ENCODE assay signal across 23 cellular contexts in the genomic region with DNA sequence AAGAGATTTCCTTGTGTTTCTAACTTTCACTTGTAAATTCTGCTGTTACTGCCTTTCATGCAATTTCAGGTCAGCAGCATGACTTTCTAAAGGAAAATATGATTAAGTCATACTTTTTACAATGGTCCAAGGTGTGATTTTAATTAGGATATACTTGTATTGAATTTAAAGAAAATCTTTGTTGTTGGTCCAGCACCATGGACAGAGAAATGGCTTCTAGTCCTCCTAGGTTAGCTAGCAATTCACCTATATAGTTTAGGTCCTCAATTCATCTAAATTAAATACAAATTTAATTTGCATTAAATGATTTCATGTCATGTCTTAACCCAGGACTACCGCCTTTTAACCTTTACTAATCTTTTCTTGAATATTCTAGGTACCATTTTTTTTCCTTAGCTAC.
DNase-seq lines count a peak whose midpoint lies in the region; ATAC-seq, FAIRE-seq and TF ChIP-seq lines count a peak whose summit lies in the region.
"Had no signal": no experiment of that assay in that cellular context is flagged by ENCODE, and none has a peak within 500 bp of the region (broad histone marks: within the 10 kb centered on the region; RNA-seq: fewer than 3 reads in every experiment).

No MANE protein-coding gene starts in this region.

- no peaks in the 10 kb centered on the region for H3K27me3 ChIP-seq in HepG2 (ENCODE audit: control insufficient read depth in 1 of 2, insufficient read depth in 2 of 2, low read length in 2 of 2)
- H3K27me3 ChIP-seq in right lobe of liver = no peaks in the 10 kb centered on the region
- no peaks in the 10 kb centered on the region for H3K27me3 ChIP-seq in adipocyte (replicated peaks; ENCODE audit: control insufficient read depth, insufficient read depth, low read length)
- H3K27me3 ChIP-seq: BLaER1 treated with 17β-estradiol and CSF1 and Interleukin-3, amounts not matched to agents 10 nM and 100 nM; SJSA1 had no signal

- H3K4me3 Mint-ChIP-seq in stimulated activated effector memory CD8-positive, alpha-beta T cell treated with anti-CD3 and anti-CD28 coated beads, Interleukin-12 subunit alpha, Interleukin-12 subunit beta, amount 100 ng/mL, for 72 hours = no peak overlapping the region
- H3K4me3 Mint-ChIP-seq: HFFc6; IgD-negative memory B cell; nephron; stimulated activated memory B cell treated with anti-CD40 and anti-IgM and Interleukin-4, amounts not matched to agents 10 μg/mL and 1 μg/mL and 100 μg/mL, for 72 hours had no signal

- no peak overlapping the region for H3K27ac ChIP-seq in HepG2 (ENCODE audit: extremely low read length, insufficient read depth, low read length)
- H3K27ac ChIP-seq in right lobe of liver = no peak overlapping the region
- H3K27ac ChIP-seq: BLaER1 treated with 17β-estradiol and CSF1 and Interleukin-3, amounts not matched to agents 10 nM and 100 nM; PC-9; SJSA1; thoracic aorta; WERI-Rb-1 had no signal

- no peak overlapping the region for H3K4me2 ChIP-seq in HepG2 (ENCODE audit: low read depth, low read length)
- H3K4me2 ChIP-seq: BLaER1 treated with 17β-estradiol and CSF1 and Interleukin-3, amounts not matched to agents 10 nM and 100 nM; PC-9 had no signal

- H3K4me1 Mint-ChIP-seq in stimulated activated effector memory CD8-positive, alpha-beta T cell treated with anti-CD3 and anti-CD28 coated beads, Interleukin-12 subunit alpha, Interleukin-12 subunit beta, amount 100 ng/mL, for 72 hours = no peaks in the 10 kb centered on the region
- H3K4me1 Mint-ChIP-seq: IgD-negative memory B cell; nephron; stimulated activated memory B cell treated with anti-CD40 and anti-IgM and Interleukin-4, amounts not matched to agents 10 μg/mL and 1 μg/mL and 100 μg/mL, for 72 hours had no signal

- no peaks in the 10 kb centered on the region for H3K9me3 Mint-ChIP-seq in stimulated activated effector memory CD8-positive, alpha-beta T cell treated with anti-CD3 and anti-CD28 coated beads, Interleukin-12 subunit alpha, Interleukin-12 subunit beta, amount 100 ng/mL, for 72 hours
- H3K9me3 Mint-ChIP-seq: HFFc6; IgD-negative memory B cell; nephron; stimulated activated memory B cell treated with anti-CD40 and anti-IgM and Interleukin-4, amounts not matched to agents 10 μg/mL and 1 μg/mL and 100 μg/mL, for 72 hours had no signal

- TF ChIP-seq EP300 in HepG2 (IDR thresholded peaks at IDR 0.05; ENCODE audit: low read depth in 2 of 2, low read length in 2 of 2) (no peak), HepG2 (CRISPR knock-in tag; IDR thresholded peaks at IDR 0.05; ENCODE audit: borderline replicate concordance) (no peak)

- TF ChIP-seq POLR2A in HepG2 (IDR thresholded peaks at IDR 0.05; ENCODE audit: insufficient read depth in 1 of 2, low read depth in 2 of 2, low read length in 2 of 2) = no peak
- no peak for TF ChIP-seq POLR2A in right lobe of liver (IDR thresholded peaks at IDR 0.05)

- WGBS in HepG2 (ENCODE audit: low lambda C conversion rate) = 25% methylated on average over 1 of the region's 1 CpG
- WGBS in right lobe of liver (ENCODE audit: insufficient coverage, low coverage, low lambda C conversion rate, missing lambda C conversion rate) = 23% methylated on average over 1 of the region's 1 CpG

- intact Hi-C loops in HepG2 (cut with micrococcal nuclease; ENCODE audit: unreplicated experiment) (no loop called here), right lobe of liver (cut with DNase I) (no loop called here)

- H3K4me1 ChIP-seq in HepG2 (ENCODE audit: insufficient read depth, low read length) (no peaks in the 10 kb centered on the region), right lobe of liver (no peaks in the 10 kb centered on the region), adipocyte (ENCODE audit: control insufficient read depth, insufficient read depth, low read length) (no peaks in the 10 kb centered on the region)
- H3K4me1 ChIP-seq: SJSA1 had no signal

- ATAC-seq in HepG2 = no peak
- no peak for ATAC-seq in right lobe of liver
- ATAC-seq in stimulated activated effector memory CD8-positive, alpha-beta T cell treated with anti-CD3 and anti-CD28 coated beads, Interleukin-12 subunit alpha, Interleukin-12 subunit beta, amount 100 ng/mL, for 72 hours = no peak
- ATAC-seq: stimulated activated memory B cell treated with anti-CD40 and anti-IgM and Interleukin-4, amounts not matched to agents 10 μg/mL and 1 μg/mL and 100 μg/mL, for 72 hours had no signal

- CTCF ChIA-PET in HepG2 (lab: Yijun Ruan, JAX; ENCODE audit: low intra/inter-chr PET ratio, low total read pairs) = no interaction called here

- H3K36me3 ChIP-seq in HepG2 (replicated peaks in 1 of 2; ENCODE audit: control insufficient read depth in 1 of 2, insufficient read depth in 2 of 2, low read length in 2 of 2) = no peaks in the 10 kb centered on the region
- no peaks in the 10 kb centered on the region for H3K36me3 ChIP-seq in right lobe of liver
- no peaks in the 10 kb centered on the region for H3K36me3 ChIP-seq in adipocyte (ENCODE audit: control insufficient read depth, insufficient read depth, low read length, severe bottlenecking)
- H3K36me3 ChIP-seq: BLaER1 treated with 17β-estradiol and CSF1 and Interleukin-3, amounts not matched to agents 10 nM and 100 nM; SJSA1; thoracic aorta; WERI-Rb-1 had no signal

- no peak overlapping the region for H3K27ac Mint-ChIP-seq in stimulated activated effector memory CD8-positive, alpha-beta T cell treated with anti-CD3 and anti-CD28 coated beads, Interleukin-12 subunit alpha, Interleukin-12 subunit beta, amount 100 ng/mL, for 72 hours
- H3K27ac Mint-ChIP-seq: HFFc6; IgD-negative memory B cell; nephron; stimulated activated memory B cell treated with anti-CD40 and anti-IgM and Interleukin-4, amounts not matched to agents 10 μg/mL and 1 μg/mL and 100 μg/mL, for 72 hours had no signal

- H3K36me3 Mint-ChIP-seq in stimulated activated effector memory CD8-positive, alpha-beta T cell treated with anti-CD3 and anti-CD28 coated beads, Interleukin-12 subunit alpha, Interleukin-12 subunit beta, amount 100 ng/mL, for 72 hours = no peaks in the 10 kb centered on the region
- H3K36me3 Mint-ChIP-seq: IgD-negative memory B cell; stimulated activated memory B cell treated with anti-CD40 and anti-IgM and Interleukin-4, amounts not matched to agents 10 μg/mL and 1 μg/mL and 100 μg/mL, for 72 hours had no signal

- H3K79me2 ChIP-seq in HepG2 (ENCODE audit: insufficient read depth, low read length) = no peaks in the 10 kb centered on the region

- no TSS peak for BruUV-seq in HepG2 (replicated peaks; lab: Mats Ljungman, UMichigan)

- H2AFZ ChIP-seq in HepG2 (ENCODE audit: low read length) = no peak overlapping the region
- H2AFZ ChIP-seq: PC-9 had no signal

- TF ChIP-seq RAD21 in HepG2 (CRISPR knock-in tag; IDR thresholded peaks at IDR 0.05) = no peak

- H3K9me3 ChIP-seq in HepG2 (ENCODE audit: low read length) (no peaks in the 10 kb centered on the region), right lobe of liver (no peaks in the 10 kb centered on the region), adipocyte (ENCODE audit: control insufficient read depth, low read length) (no peaks in the 10 kb centered on the region)
- H3K9me3 ChIP-seq: BLaER1 treated with 17β-estradiol and CSF1 and Interleukin-3, amounts not matched to agents 10 nM and 100 nM; SJSA1; thoracic aorta had no signal

- H3K9ac ChIP-seq in HepG2 (ENCODE audit: insufficient read depth, low read depth, low read length) (no peak overlapping the region), adipocyte (ENCODE audit: low read length) (no peak overlapping the region)
- H3K9ac ChIP-seq: BLaER1 treated with 17β-estradiol and CSF1 and Interleukin-3, amounts not matched to agents 10 nM and 100 nM had no signal

- FAIRE-seq in HepG2 (lab: Jason Lieb, UNC) = no peak
- FAIRE-seq: keratinocyte had no signal

- in situ Hi-C loops in HepG2 (cut with HindIII; ENCODE audit: extremely low pct_ligation_motif_present, low pct_unique_long_range_greater_than_20kb) = no loop called here

- POLR2A ChIA-PET in HepG2 (lab: Yijun Ruan, JAX) = no interaction called here

- DNase-seq in HepG2 (ENCODE audit: low spot score) = no peak
- DNase-seq in right lobe of liver = no peak
- DNase-seq in adipocyte (ENCODE audit: low read depth) = peak; percentile 14
- DNase-seq in fibroblast of pulmonary artery (ENCODE audit: low read depth) = peak; percentile 26
- peak; percentile 11 for DNase-seq in renal cortical epithelial cell (ENCODE audit: low read depth)
- no peak for DNase-seq in HUDEP-2 (lab: John Stamatoyannopoulos, UW; ENCODE audit: unreplicated experiment in 76 of 76)
- DNase-seq in stimulated activated effector memory CD8-positive, alpha-beta T cell treated with anti-CD3 and anti-CD28 coated beads, Interleukin-12 subunit alpha, Interleukin-12 subunit beta, amount 100 ng/mL, for 72 hours (ENCODE audit: low spot score in 2 of 2) = no peak
- no peak for DNase-seq in activated CD4-positive, alpha-beta T cell treated with anti-CD3 and anti-CD28 coated beads, Interleukin-2, amount 50 U/mL, for 4 hours
- DNase-seq: activated naive CD4-positive, alpha-beta T cell; foreskin melanocyte; HFFc6; NCI-H187; NCI-H345; PC-9; T-helper 2 cell; WERI-Rb-1 had no signal

- TF ChIP-seq CTCF in HepG2 (CRISPR knock-in tag; IDR thresholded peaks at IDR 0.05) (no peak), right lobe of liver (IDR thresholded peaks at IDR 0.05) (no peak), fibroblast of pulmonary artery (IDR thresholded peaks at IDR 0.05; ENCODE audit: low read length, missing control alignments) (no peak)

- no peaks in the 10 kb centered on the region for H4K20me1 ChIP-seq in HepG2 (ENCODE audit: insufficient read depth, low read length)
- H4K20me1 ChIP-seq: BLaER1 treated with 17β-estradiol and CSF1 and Interleukin-3, amounts not matched to agents 10 nM and 100 nM had no signal

- H3K4me3 ChIP-seq in HepG2 (replicated peaks in 1 of 3; ENCODE audit: insufficient read depth in 1 of 3, low read depth in 2 of 3, low read length in 3 of 3) (no peak overlapping the region), right lobe of liver (no peak overlapping the region), adipocyte (ENCODE audit: low read length) (no peak overlapping the region), fibroblast of pulmonary artery (replicated peaks; ENCODE audit: low read depth, low read length) (no peak overlapping the region)
- H3K4me3 ChIP-seq: BLaER1 treated with 17β-estradiol and CSF1 and Interleukin-3, amounts not matched to agents 10 nM and 100 nM; PC-9; SJSA1; thoracic aorta had no signal

TF ChIP-seq in HepG2, 621 proteins besides CTCF, POLR2A, EP300 and RAD21 (continues in another document):
- TF ChIP-seq GTF2F1 (IDR thresholded peaks at IDR 0.05; ENCODE audit: low read length) (no peak), SATB2 (CRISPR knock-in tag; IDR thresholded peaks at IDR 0.05) (no peak)

Comparison
In these comparisons a context has a peak if more than half of its experiments do, and no peak if none do; other contexts are left out.
1. DNase-seq: peak in adipocyte (single experiment), fibroblast of pulmonary artery (single experiment) and renal cortical epithelial cell (single experiment); none in HepG2 (single experiment), right lobe of liver (0 of 3), HUDEP-2 (0 of 76), stimulated activated effector memory CD8-positive, alpha-beta T cell treated with anti-CD3 and anti-CD28 coated beads, Interleukin-12 subunit alpha, Interleukin-12 subunit beta, amount 100 ng/mL, for 72 hours (0 of 2) and activated CD4-positive, alpha-beta T cell treated with anti-CD3 and anti-CD28 coated beads, Interleukin-2, amount 50 U/mL, for 4 hours (0 of 2).